1 cellular context compared by ENCODE assay signal in genomic region chr3:115147329-115148141, GRCh38.
TF ChIP-seq lines count a peak whose summit lies in the region.

No MANE protein-coding gene starts in this region.

TF ChIP-seq in HEK293, 187 proteins besides CTCF, POLR2A, EP300 and RAD21 (continued from another document and continues in another):
- TF ChIP-seq ZNF514 (tag by site-specific recombination; IDR thresholded peaks at IDR 0.05): no peak
- TF ChIP-seq, protein P1, sequence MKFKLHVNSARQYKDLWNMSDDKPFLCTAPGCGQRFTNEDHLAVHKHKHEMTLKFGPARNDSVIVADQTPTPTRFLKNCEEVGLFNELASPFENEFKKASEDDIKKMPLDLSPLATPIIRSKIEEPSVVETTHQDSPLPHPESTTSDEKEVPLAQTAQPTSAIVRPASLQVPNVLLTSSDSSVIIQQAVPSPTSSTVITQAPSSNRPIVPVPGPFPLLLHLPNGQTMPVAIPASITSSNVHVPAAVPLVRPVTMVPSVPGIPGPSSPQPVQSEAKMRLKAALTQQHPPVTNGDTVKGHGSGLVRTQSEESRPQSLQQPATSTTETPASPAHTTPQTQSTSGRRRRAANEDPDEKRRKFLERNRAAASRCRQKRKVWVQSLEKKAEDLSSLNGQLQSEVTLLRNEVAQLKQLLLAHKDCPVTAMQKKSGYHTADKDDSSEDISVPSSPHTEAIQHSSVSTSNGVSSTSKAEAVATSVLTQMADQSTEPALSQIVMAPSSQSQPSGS (tag by site-specific recombination; IDR thresholded peaks at IDR 0.05; ENCODE audit: low read depth): 0 out of 2 replicates have a peak, but pooled peaks have one; percentile 10
- TF ChIP-seq SP2 (tag by site-specific recombination; IDR thresholded peaks at IDR 0.05): peak; percentile 70
- TF ChIP-seq ZBTB17 (tag by site-specific recombination; IDR thresholded peaks at IDR 0.05): peak; percentile 48; the same call in 1 of the 2 replicates
- TF ChIP-seq ZNF23 (tag by site-specific recombination; IDR thresholded peaks at IDR 0.05; ENCODE audit: borderline replicate concordance): no peak
- no peak for TF ChIP-seq ZNF416 (tag by site-specific recombination; IDR thresholded peaks at IDR 0.05)
- TF ChIP-seq, protein P2, sequence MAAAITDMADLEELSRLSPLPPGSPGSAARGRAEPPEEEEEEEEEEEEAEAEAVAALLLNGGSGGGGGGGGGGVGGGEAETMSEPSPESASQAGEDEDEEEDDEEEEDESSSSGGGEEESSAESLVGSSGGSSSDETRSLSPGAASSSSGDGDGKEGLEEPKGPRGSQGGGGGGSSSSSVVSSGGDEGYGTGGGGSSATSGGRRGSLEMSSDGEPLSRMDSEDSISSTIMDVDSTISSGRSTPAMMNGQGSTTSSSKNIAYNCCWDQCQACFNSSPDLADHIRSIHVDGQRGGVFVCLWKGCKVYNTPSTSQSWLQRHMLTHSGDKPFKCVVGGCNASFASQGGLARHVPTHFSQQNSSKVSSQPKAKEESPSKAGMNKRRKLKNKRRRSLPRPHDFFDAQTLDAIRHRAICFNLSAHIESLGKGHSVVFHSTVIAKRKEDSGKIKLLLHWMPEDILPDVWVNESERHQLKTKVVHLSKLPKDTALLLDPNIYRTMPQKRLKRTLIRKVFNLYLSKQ (tag by site-specific recombination; IDR thresholded peaks at IDR 0.05; ENCODE audit: borderline replicate concordance): no peak
- peak; percentile 98 for TF ChIP-seq ZIC2 (tag by site-specific recombination; IDR thresholded peaks at IDR 0.05)
- TF ChIP-seq, protein P3, sequence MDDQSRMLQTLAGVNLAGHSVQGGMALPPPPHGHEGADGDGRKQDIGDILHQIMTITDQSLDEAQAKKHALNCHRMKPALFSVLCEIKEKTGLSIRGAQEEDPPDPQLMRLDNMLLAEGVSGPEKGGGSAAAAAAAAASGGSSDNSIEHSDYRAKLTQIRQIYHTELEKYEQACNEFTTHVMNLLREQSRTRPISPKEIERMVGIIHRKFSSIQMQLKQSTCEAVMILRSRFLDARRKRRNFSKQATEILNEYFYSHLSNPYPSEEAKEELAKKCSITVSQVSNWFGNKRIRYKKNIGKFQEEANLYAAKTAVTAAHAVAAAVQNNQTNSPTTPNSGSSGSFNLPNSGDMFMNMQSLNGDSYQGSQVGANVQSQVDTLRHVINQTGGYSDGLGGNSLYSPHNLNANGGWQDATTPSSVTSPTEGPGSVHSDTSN (CRISPR knock-in tag; IDR thresholded peaks at IDR 0.05): peak; percentile 96
- peak; percentile 98 for TF ChIP-seq OVOL3 (tag by site-specific recombination; IDR thresholded peaks at IDR 0.05)
- TF ChIP-seq ZNF549 (tag by site-specific recombination; IDR thresholded peaks at IDR 0.05): no peak
- no peak for TF ChIP-seq ZNF274 (IDR thresholded peaks at IDR 0.05; ENCODE audit: low read length)
- no peak for TF ChIP-seq ZNF274 (tag by site-specific recombination; IDR thresholded peaks at IDR 0.05; ENCODE audit: borderline replicate concordance)
- no peak for TF ChIP-seq ZNF157 (tag by site-specific recombination; IDR thresholded peaks at IDR 0.05)
- TF ChIP-seq ZBTB8A (tag by site-specific recombination; IDR thresholded peaks at IDR 0.05): peak; percentile 94
- 0 out of 2 replicates have a peak, but pooled peaks have one; percentile 24 for TF ChIP-seq ZNF660 (tag by site-specific recombination; IDR thresholded peaks at IDR 0.05)
- peak; percentile 67; the same call in 1 of the 2 replicates for TF ChIP-seq ZEB2 (tag by site-specific recombination; IDR thresholded peaks at IDR 0.05)
- TF ChIP-seq, protein P4, sequence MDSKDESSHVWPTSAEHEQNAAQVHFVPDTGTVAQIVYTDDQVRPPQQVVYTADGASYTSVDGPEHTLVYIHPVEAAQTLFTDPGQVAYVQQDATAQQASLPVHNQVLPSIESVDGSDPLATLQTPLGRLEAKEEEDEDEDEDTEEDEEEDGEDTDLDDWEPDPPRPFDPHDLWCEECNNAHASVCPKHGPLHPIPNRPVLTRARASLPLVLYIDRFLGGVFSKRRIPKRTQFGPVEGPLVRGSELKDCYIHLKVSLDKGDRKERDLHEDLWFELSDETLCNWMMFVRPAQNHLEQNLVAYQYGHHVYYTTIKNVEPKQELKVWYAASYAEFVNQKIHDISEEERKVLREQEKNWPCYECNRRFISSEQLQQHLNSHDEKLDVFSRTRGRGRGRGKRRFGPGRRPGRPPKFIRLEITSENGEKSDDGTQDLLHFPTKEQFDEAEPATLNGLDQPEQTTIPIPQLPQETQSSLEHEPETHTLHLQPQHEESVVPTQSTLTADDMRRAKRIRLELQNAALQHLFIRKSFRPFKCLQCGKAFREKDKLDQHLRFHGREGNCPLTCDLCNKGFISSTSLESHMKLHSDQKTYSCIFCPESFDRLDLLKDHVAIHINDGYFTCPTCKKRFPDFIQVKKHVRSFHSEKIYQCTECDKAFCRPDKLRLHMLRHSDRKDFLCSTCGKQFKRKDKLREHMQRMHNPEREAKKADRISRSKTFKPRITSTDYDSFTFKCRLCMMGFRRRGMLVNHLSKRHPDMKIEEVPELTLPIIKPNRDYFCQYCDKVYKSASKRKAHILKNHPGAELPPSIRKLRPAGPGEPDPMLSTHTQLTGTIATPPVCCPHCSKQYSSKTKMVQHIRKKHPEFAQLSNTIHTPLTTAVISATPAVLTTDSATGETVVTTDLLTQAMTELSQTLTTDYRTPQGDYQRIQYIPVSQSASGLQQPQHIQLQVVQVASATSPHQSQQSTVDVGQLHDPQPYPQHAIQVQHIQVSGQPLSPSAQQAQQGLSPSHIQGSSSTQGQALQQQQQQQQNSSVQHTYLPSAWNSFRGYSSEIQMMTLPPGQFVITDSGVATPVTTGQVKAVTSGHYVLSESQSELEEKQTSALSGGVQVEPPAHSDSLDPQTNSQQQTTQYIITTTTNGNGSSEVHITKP (tag by site-specific recombination; IDR thresholded peaks at IDR 0.05): peak; percentile 78
- peak; percentile 52 for TF ChIP-seq SCRT2 (tag by site-specific recombination; IDR thresholded peaks at IDR 0.05)
- TF ChIP-seq ZNF366 (tag by site-specific recombination; conservative IDR thresholded peaks at IDR 0.05): peak; percentile 100
- no peak for TF ChIP-seq ZNF223 (tag by site-specific recombination; IDR thresholded peaks at IDR 0.05)
- TF ChIP-seq ZNF202 (tag by site-specific recombination; IDR thresholded peaks at IDR 0.05; ENCODE audit: borderline replicate concordance): no peak
- no peak for TF ChIP-seq ZNF324 (tag by site-specific recombination; IDR thresholded peaks at IDR 0.05)
- TF ChIP-seq, protein P5, sequence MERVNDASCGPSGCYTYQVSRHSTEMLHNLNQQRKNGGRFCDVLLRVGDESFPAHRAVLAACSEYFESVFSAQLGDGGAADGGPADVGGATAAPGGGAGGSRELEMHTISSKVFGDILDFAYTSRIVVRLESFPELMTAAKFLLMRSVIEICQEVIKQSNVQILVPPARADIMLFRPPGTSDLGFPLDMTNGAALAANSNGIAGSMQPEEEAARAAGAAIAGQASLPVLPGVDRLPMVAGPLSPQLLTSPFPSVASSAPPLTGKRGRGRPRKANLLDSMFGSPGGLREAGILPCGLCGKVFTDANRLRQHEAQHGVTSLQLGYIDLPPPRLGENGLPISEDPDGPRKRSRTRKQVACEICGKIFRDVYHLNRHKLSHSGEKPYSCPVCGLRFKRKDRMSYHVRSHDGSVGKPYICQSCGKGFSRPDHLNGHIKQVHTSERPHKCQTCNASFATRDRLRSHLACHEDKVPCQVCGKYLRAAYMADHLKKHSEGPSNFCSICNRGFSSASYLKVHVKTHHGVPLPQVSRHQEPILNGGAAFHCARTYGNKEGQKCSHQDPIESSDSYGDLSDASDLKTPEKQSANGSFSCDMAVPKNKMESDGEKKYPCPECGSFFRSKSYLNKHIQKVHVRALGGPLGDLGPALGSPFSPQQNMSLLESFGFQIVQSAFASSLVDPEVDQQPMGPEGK (tag by site-specific recombination; IDR thresholded peaks at IDR 0.05): peak; percentile 83
- no peak for TF ChIP-seq ZNF37A (tag by site-specific recombination; IDR thresholded peaks at IDR 0.05)
- TF ChIP-seq ZNF658 (tag by site-specific recombination; IDR thresholded peaks at IDR 0.05): no peak
- no peak for TF ChIP-seq MEIS1 (CRISPR knock-in tag; IDR thresholded peaks at IDR 0.05; ENCODE audit: borderline replicate concordance)
- peak; percentile 72 for TF ChIP-seq ZNF513 (tag by site-specific recombination; IDR thresholded peaks at IDR 0.05)
- TF ChIP-seq ZNF558 (tag by site-specific recombination; IDR thresholded peaks at IDR 0.05): no peak
- TF ChIP-seq KLF9 (tag by site-specific recombination; IDR thresholded peaks at IDR 0.05; ENCODE audit: low read depth): peak; percentile 68; the same call in 1 of the 2 replicates
- TF ChIP-seq, protein P6, sequence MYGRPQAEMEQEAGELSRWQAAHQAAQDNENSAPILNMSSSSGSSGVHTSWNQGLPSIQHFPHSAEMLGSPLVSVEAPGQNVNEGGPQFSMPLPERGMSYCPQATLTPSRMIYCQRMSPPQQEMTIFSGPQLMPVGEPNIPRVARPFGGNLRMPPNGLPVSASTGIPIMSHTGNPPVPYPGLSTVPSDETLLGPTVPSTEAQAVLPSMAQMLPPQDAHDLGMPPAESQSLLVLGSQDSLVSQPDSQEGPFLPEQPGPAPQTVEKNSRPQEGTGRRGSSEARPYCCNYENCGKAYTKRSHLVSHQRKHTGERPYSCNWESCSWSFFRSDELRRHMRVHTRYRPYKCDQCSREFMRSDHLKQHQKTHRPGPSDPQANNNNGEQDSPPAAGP (tag by site-specific recombination; IDR thresholded peaks at IDR 0.05): 0 out of 2 replicates have a peak, but pooled peaks have one; percentile 50
- TF ChIP-seq ZNF175 (tag by site-specific recombination; IDR thresholded peaks at IDR 0.05): no peak
- no peak for TF ChIP-seq ZNF830 (tag by site-specific recombination; IDR thresholded peaks at IDR 0.05; ENCODE audit: low read depth)
- TF ChIP-seq ZNF449 (tag by site-specific recombination; IDR thresholded peaks at IDR 0.05): no peak
- TF ChIP-seq, protein P7, sequence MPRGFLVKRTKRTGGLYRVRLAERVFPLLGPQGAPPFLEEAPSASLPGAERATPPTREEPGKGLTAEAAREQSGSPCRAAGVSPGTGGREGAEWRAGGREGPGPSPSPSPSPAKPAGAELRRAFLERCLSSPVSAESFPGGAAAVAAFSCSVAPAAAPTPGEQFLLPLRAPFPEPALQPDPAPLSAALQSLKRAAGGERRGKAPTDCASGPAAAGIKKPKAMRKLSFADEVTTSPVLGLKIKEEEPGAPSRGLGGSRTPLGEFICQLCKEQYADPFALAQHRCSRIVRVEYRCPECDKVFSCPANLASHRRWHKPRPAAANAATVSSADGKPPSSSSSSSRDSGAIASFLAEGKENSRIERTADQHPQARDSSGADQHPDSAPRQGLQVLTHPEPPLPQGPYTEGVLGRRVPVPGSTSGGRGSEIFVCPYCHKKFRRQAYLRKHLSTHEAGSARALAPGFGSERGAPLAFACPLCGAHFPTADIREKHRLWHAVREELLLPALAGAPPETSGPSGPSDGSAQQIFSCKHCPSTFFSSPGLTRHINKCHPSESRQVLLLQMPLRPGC (tag by site-specific recombination; IDR thresholded peaks at IDR 0.05): 0 out of 2 replicates have a peak, but pooled peaks have one; percentile 28
- no peak for TF ChIP-seq ZSCAN30 (tag by site-specific recombination; IDR thresholded peaks at IDR 0.05)
- no peak for TF ChIP-seq ZNF623 (tag by site-specific recombination; IDR thresholded peaks at IDR 0.05)
- TF ChIP-seq SP7 (tag by site-specific recombination; IDR thresholded peaks at IDR 0.05): peak; percentile 62
- TF ChIP-seq BCL6B (tag by site-specific recombination; IDR thresholded peaks at IDR 0.05): peak; percentile 59; the same call in 1 of the 2 replicates
- TF ChIP-seq ZNF10 (tag by site-specific recombination; IDR thresholded peaks at IDR 0.05): no peak
- TF ChIP-seq, protein P8, sequence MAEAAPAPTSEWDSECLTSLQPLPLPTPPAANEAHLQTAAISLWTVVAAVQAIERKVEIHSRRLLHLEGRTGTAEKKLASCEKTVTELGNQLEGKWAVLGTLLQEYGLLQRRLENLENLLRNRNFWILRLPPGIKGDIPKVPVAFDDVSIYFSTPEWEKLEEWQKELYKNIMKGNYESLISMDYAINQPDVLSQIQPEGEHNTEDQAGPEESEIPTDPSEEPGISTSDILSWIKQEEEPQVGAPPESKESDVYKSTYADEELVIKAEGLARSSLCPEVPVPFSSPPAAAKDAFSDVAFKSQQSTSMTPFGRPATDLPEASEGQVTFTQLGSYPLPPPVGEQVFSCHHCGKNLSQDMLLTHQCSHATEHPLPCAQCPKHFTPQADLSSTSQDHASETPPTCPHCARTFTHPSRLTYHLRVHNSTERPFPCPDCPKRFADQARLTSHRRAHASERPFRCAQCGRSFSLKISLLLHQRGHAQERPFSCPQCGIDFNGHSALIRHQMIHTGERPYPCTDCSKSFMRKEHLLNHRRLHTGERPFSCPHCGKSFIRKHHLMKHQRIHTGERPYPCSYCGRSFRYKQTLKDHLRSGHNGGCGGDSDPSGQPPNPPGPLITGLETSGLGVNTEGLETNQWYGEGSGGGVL (tag by site-specific recombination; IDR thresholded peaks at IDR 0.05): peak; percentile 76
- peak; percentile 60; the same call in 1 of the 2 replicates for TF ChIP-seq ZNF843 (tag by site-specific recombination; IDR thresholded peaks at IDR 0.05)
- TF ChIP-seq ZBTB20 (tag by site-specific recombination; IDR thresholded peaks at IDR 0.05): peak; percentile 73; the same call in 1 of the 2 replicates
- TF ChIP-seq GLIS1 (tag by site-specific recombination; IDR thresholded peaks at IDR 0.05): peak; percentile 79
